ENCODE assay signal across 1 cellular context in the genomic region with DNA sequence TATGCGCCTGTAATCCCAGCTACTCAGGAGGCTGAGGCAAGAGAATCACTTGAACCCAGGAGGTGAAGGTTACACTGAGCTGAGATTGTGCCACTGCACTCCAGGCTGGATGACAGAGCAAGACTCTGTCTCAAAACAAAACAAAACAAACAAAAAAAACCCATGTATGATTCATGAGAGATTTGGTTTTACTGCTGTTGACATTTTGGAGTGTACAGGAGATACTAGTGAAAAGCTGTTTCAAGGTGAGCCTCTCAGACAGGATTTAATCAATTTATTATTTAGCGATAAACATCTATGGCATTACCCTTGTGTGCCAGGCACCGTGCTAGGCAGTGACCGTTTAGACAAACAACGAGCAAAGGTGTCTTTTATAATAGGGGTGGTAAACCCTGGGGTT.
TF ChIP-seq lines count a peak whose summit lies in the region.

No MANE protein-coding gene starts in this region.

TF ChIP-seq in GM23338, 12 proteins besides CTCF, POLR2A, EP300 and RAD21 (continued from another document):
- TF ChIP-seq POLR2AphosphoS5 (IDR thresholded peaks at IDR 0.05; ENCODE audit: low read depth): no peak
- TF ChIP-seq ZNF114 (CRISPR knock-in tag; IDR thresholded peaks at IDR 0.05): no peak
